ENCODE assay signal across 8 cellular contexts in genomic region chr11:86301742-86302091, GRCh38. TPM values are rescaled to one million over a fixed set of nuclear protein-coding genes. Genes with fewer than 3 reads are reported as not detected.
A peak's percentile ranks its signal among the peaks of the same experiment; 100 is the strongest.
DNase-seq lines count a peak whose midpoint lies in the region; ATAC-seq and TF ChIP-seq lines count a peak whose summit lies in the region.

No MANE protein-coding gene starts in this region.

- POLR2A ChIA-PET in AG04450 (lab: Yijun Ruan, JAX) (no interaction called here), WTC11 (lab: Charles Lee) (no interaction called here)

- H3K4me3 ChIP-seq in AG04450 (ENCODE audit: low read depth, low read length) (peak overlapping the region; percentile 74), lower lobe of right lung (peak overlapping the region; percentile 70)

- no peaks in the 10 kb centered on the region for H3K9me3 Mint-ChIP-seq in WTC11

- peaks cover 12% of the 10 kb centered on the region for H3K4me1 ChIP-seq in lower lobe of right lung

- no peaks in the 10 kb centered on the region for H3K9me3 ChIP-seq in AG04450 (ENCODE audit: control insufficient read depth, insufficient read depth, low read length)
- no peaks in the 10 kb centered on the region for H3K9me3 ChIP-seq in lower lobe of right lung

- H3K27me3 ChIP-seq in AG04450 (ENCODE audit: control insufficient read depth, insufficient read depth, low read length) (no peaks in the 10 kb centered on the region), lower lobe of right lung (ENCODE audit: low read depth) (no peaks in the 10 kb centered on the region)

- peaks cover 11% of the 10 kb centered on the region for H3K36me3 Mint-ChIP-seq in WTC11

- intact Hi-C loops in lower lobe of right lung (cut with DNase I): no loop called here

- CTCF ChIA-PET in AG04450 (lab: Charles Lee) (interaction anchor here (0.6 to 3.0 kb wide), 3 partner anchors 9 to 447 kb away, joined by 3 to 10 read pairs (median 9); partner anchors contain the start of gene CCDC83), WTC11 (lab: Charles Lee) (no interaction called here)

- no peak overlapping the region for H3K27ac Mint-ChIP-seq in WTC11

- DNase-seq in AG04450 (ENCODE audit: low read depth, low spot score) (no peak), WTC11 (ENCODE audit: low spot score) (no peak), lower lobe of right lung (no peak), retina (no peak), T-helper 9 cell (no peak), anterior cingulate cortex (lab: John Stamatoyannopoulos, UW) (no peak), DMS114 treated with DMSO at 0.1 percent for 48 hours (lab: John Stamatoyannopoulos, UW; ENCODE audit: unreplicated experiment) (no peak)

- peak; percentile 9 for ATAC-seq in GM21737 (IDR thresholded peaks at IDR 0.05; ENCODE audit: unreplicated experiment)
- no peak for ATAC-seq in WTC11
- no peak for ATAC-seq in lower lobe of right lung

- peaks cover 9% of the 10 kb centered on the region for H3K4me1 Mint-ChIP-seq in WTC11

- peaks cover 3% of the 10 kb centered on the region for H3K27me3 Mint-ChIP-seq in WTC11 (ENCODE audit: low read depth)

- H3K27ac ChIP-seq in AG04450 (ENCODE audit: low read depth, low read length): no peak overlapping the region
- H3K27ac ChIP-seq in lower lobe of right lung: no peak overlapping the region

- H3K4me3 Mint-ChIP-seq in WTC11: peak overlapping the region; percentile 100

- TF ChIP-seq CTCF in AG04450 (IDR thresholded peaks at IDR 0.05; ENCODE audit: low read depth, low read length) (no peak), WTC11 (IDR thresholded peaks at IDR 0.05) (no peak), lower lobe of right lung (IDR thresholded peaks at IDR 0.05) (no peak)

- H3K36me3 ChIP-seq in lower lobe of right lung: peaks cover 6% of the 10 kb centered on the region

TF ChIP-seq in WTC11, 78 proteins besides CTCF, POLR2A, EP300 and RAD21:
- TF ChIP-seq CBFB (CRISPR knock-in tag; IDR thresholded peaks at IDR 0.05; ENCODE audit: low read depth) (no peak), SOX15 (CRISPR knock-in tag; IDR thresholded peaks at IDR 0.05) (no peak)

RNA-seq across cellular contexts. Expression of gene HIKESHI, which starts 0.3 kb away (rescaled TPM):
- polyA plus RNA-seq in AG04450 (2011; rRNA removed): 120 and 129 TPM in 2 replicates
- polyA minus RNA-seq in AG04450 (2011; rRNA and poly(A)+ RNA removed): 21.7 and 42.7 TPM in 2 replicates
- total RNA-seq in WTC11 (2021): 48.3 to 57.1 TPM (median 52.8 TPM) in 3 replicates
- total RNA-seq in lower lobe of right lung: 29.5 TPM

RNA-seq across cellular contexts. Expression of gene EED, which starts 57.2 kb away (rescaled TPM):
- polyA plus RNA-seq in AG04450 (2011; rRNA removed): 11.9 and 17.5 TPM in 2 replicates
- polyA minus RNA-seq in AG04450 (2011; rRNA and poly(A)+ RNA removed): 11.4 and 16.4 TPM in 2 replicates
- total RNA-seq in WTC11 (2021) (24.7 to 27.7 TPM (median 27.3 TPM) in 3 replicates), lower lobe of right lung (21.0 TPM)
